ENCODE assay signal across 8 cellular contexts in the genomic region with DNA sequence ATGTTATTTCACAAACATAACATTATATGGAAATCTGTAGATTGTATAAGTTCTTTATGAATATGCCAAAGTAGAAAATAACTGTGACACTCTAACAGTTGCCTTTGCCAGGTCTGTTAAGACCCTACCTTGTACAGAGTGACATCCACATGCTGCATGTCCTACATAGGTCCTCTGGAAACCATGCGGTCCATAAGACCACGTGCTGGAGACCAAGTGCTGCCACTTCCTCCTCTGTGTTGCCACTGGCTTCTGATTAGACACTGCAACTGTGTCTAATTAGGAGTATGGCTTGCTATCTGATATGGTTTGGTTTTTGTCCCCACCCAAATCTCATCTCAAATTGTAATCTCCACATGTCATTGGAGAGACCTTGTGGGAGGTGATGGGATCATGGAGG.
"Had no signal": no experiment of that assay in that cellular context is flagged by ENCODE, and none has a peak within 500 bp of the region (broad histone marks: within the 10 kb centered on the region; RNA-seq: fewer than 3 reads in every experiment).

No MANE protein-coding gene starts in this region.

- DNase-seq: GDM1, GF-D8 had no signal

- FAIRE-seq: G401.6, GM12878, GM12891, GM12892, GM18507, GM19239 had no signal

- ATAC-seq: GM12878 had no signal

- H3K4me3 ChIP-seq: GM12878 had no signal
